In the genomic region with DNA sequence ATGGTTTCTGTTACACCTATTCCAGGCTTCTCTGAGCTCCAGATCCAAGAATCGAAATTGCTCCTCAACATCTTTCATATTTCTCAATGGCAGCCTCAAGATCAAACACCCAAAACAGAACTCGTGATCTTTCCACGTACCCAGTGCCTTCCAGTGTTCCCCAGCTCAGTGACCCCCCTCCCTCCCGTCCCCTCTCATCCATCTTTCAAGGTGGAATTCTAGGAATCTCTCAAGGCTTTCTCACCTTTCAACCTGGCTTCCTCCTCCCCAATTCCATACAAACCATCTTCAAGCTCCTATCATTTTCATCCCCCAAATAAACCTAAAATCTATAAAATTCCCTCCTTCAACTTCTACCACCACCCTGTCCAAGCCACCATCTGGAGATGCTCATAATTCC, we compare ENCODE assay signal across 28 cellular contexts.
"Had no signal": no experiment of that assay in that cellular context is flagged by ENCODE, and none has a peak within 500 bp of the region (broad histone marks: within the 10 kb centered on the region; RNA-seq: fewer than 3 reads in every experiment).

No MANE protein-coding gene starts in this region.

- H3K27ac ChIP-seq: brain microvascular endothelial cell, coronary artery, dorsolateral prefrontal cortex, esophagus muscularis mucosa, foreskin keratinocyte, gastrocnemius medialis, heart left ventricle had no signal

- H3K27me3 ChIP-seq: brain microvascular endothelial cell, dorsolateral prefrontal cortex, esophagus muscularis mucosa, foreskin keratinocyte, gastrocnemius medialis, heart left ventricle had no signal

- H3K36me3 ChIP-seq: brain microvascular endothelial cell, esophagus muscularis mucosa, gastrocnemius medialis, heart left ventricle had no signal

- H3K27me3 Mint-ChIP-seq: activated CD4-positive, alpha-beta memory T cell treated with anti-CD3 and anti-CD28 coated beads, Interleukin-2, amount 10 ng/mL, durations not matched to agents 7 days and 5 days; activated CD4-positive, alpha-beta T cell treated with anti-CD3 and anti-CD28 coated beads, Interleukin-2, amount 10 ng/mL, durations not matched to agents 24 days and 14 days; activated naive CD8-positive, alpha-beta T cell; activated T-cell treated with anti-CD3 and anti-CD28 coated beads, Interleukin-2, amount 50 U/mL, for 24 hours; central memory CD8-positive, alpha-beta T cell had no signal

- H3K4me1 Mint-ChIP-seq: activated CD4-positive, alpha-beta memory T cell treated with anti-CD3 and anti-CD28 coated beads, Interleukin-2, amount 10 ng/mL, durations not matched to agents 7 days and 5 days; activated CD4-positive, alpha-beta T cell treated with anti-CD3 and anti-CD28 coated beads for 36 hours; central memory CD8-positive, alpha-beta T cell had no signal

- H3K9me3 Mint-ChIP-seq: activated CD4-positive, alpha-beta memory T cell treated with anti-CD3 and anti-CD28 coated beads, Interleukin-2, amount 10 ng/mL, durations not matched to agents 7 days and 5 days; activated CD4-positive, alpha-beta T cell treated with anti-CD3 and anti-CD28 coated beads, Interleukin-2, amount 10 ng/mL, durations not matched to agents 24 days and 14 days; dendritic cell treated with granulocyte-macrophage colony-stimulating factor and Interleukin-4, amounts not matched to agents 40 ng/mL and 50 ng/mL, for 4 days had no signal

- H3K4me1 ChIP-seq: esophagus muscularis mucosa, foreskin keratinocyte, gastrocnemius medialis had no signal

- H3K4me3 Mint-ChIP-seq: activated CD4-positive, alpha-beta memory T cell treated with anti-CD3 and anti-CD28 coated beads, Interleukin-2, amount 10 ng/mL, durations not matched to agents 7 days and 5 days; activated CD4-positive, alpha-beta T cell treated with anti-CD3 and anti-CD28 coated beads for 36 hours; activated CD4-positive, alpha-beta T cell treated with anti-CD3 and anti-CD28 coated beads, Interleukin-2, amount 10 ng/mL, durations not matched to agents 24 days and 14 days; activated naive CD8-positive, alpha-beta T cell; activated T-cell treated with anti-CD3 and anti-CD28 coated beads, Interleukin-2, amount 50 U/mL, for 24 hours; activated T-cell treated with anti-CD3 and anti-CD28 coated beads, Interleukin-2, amount 50 U/mL, for 72 hours; central memory CD8-positive, alpha-beta T cell; dendritic cell treated with granulocyte-macrophage colony-stimulating factor and Interleukin-4, amounts not matched to agents 40 ng/mL and 50 ng/mL, for 4 days had no signal

- ATAC-seq: activated CD4-positive, alpha-beta T cell treated with anti-CD3 and anti-CD28 coated beads for 36 hours; activated T-cell treated with anti-CD3 and anti-CD28 coated beads, Interleukin-2, amount 50 U/mL, for 72 hours; heart left ventricle had no signal

- DNase-seq: activated CD4-positive, alpha-beta memory T cell treated with anti-CD3 and anti-CD28 coated beads, Interleukin-2, amount 10 ng/mL, durations not matched to agents 7 days and 5 days; activated CD4-positive, alpha-beta T cell treated with anti-CD3 and anti-CD28 coated beads for 36 hours; activated CD4-positive, alpha-beta T cell treated with anti-CD3 and anti-CD28 coated beads, Interleukin-2, amount 10 ng/mL, durations not matched to agents 24 days and 14 days; activated CD4-positive, CD25-positive, alpha-beta regulatory T cell; activated CD4-positive, CD25-positive, alpha-beta regulatory T cell treated with anti-CD3 and anti-CD28 coated beads, Interleukin-2, amount 50 U/mL, for 72 hours; activated CD8-positive, alpha-beta memory T cell treated with anti-CD3 and anti-CD28 coated beads, Interleukin-2, amount 50 U/mL, for 48 hours; activated gamma-delta T cell; activated naive CD4-positive, alpha-beta T cell; activated naive CD4-positive, alpha-beta T cell treated with anti-CD3 and anti-CD28 coated beads, Interleukin-2, amount 50 U/mL, for 16 hours; activated T-cell treated with anti-CD3 and anti-CD28 coated beads for 4 hours; activated T-cell treated with anti-CD3 and anti-CD28 coated beads, Interleukin-2, amount 50 U/mL, for 24 hours; activated T-cell treated with anti-CD3 and anti-CD28 coated beads, Interleukin-2, amount 50 U/mL, for 72 hours; amniotic stem cell; anterior cingulate cortex; brain microvascular endothelial cell; dorsolateral prefrontal cortex; effector memory CD4-positive, alpha-beta T cell; erythroblast; foreskin keratinocyte; gastrocnemius medialis; glutamatergic neuron; heart left ventricle; T-helper 2 cell had no signal

- H3K27ac Mint-ChIP-seq: activated CD4-positive, alpha-beta memory T cell treated with anti-CD3 and anti-CD28 coated beads, Interleukin-2, amount 10 ng/mL, durations not matched to agents 7 days and 5 days; activated CD4-positive, alpha-beta T cell treated with anti-CD3 and anti-CD28 coated beads for 36 hours; activated CD4-positive, alpha-beta T cell treated with anti-CD3 and anti-CD28 coated beads, Interleukin-2, amount 10 ng/mL, durations not matched to agents 24 days and 14 days; activated naive CD8-positive, alpha-beta T cell; activated T-cell treated with anti-CD3 and anti-CD28 coated beads, Interleukin-2, amount 50 U/mL, for 24 hours; activated T-cell treated with anti-CD3 and anti-CD28 coated beads, Interleukin-2, amount 50 U/mL, for 72 hours; dendritic cell treated with granulocyte-macrophage colony-stimulating factor and Interleukin-4, amounts not matched to agents 40 ng/mL and 50 ng/mL, for 4 days had no signal

- H3K9me3 ChIP-seq: esophagus muscularis mucosa, gastrocnemius medialis, heart left ventricle had no signal

- H3K4me3 ChIP-seq: coronary artery, dorsolateral prefrontal cortex, esophagus muscularis mucosa, gastrocnemius medialis, heart left ventricle had no signal
